ENCODE assay signal across 9 cellular contexts in the genomic region with DNA sequence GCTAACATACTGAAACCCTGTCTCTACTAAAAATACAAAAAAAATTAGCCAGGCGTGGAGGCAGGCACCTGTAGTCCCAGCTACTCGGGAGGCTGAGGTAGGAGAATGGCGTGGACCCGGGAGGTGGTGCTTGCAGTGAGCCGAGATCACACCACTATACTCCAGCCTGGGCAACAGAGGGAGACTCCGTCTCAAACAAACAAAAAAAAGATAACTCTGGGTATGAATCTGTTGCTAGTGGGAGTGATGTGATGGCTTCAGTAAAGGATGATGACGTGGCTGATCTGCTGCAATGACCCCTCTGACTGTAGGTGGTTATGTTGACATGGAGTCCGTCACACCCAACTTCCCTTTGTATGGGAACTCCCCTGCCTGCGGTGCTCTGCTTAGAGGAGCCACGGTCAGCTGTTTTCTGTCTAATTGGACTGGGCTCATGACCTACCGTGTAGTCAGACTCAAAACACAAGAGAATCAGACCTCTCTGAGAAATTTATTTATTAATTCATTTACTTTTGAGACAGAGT. TPM values are rescaled to one million over a fixed set of nuclear protein-coding genes. Genes with fewer than 3 reads are reported as not detected.
DNase-seq lines count a peak whose midpoint lies in the region; ATAC-seq and FAIRE-seq lines count a peak whose summit lies in the region.
"Had no signal": no experiment of that assay in that cellular context is flagged by ENCODE, and none has a peak within 500 bp of the region (broad histone marks: within the 10 kb centered on the region; RNA-seq: fewer than 3 reads in every experiment).

No MANE protein-coding gene starts in this region.

- H3K18ac ChIP-seq in trophoblast cell (ENCODE audit: low read length): no peak overlapping the region

- H3K4ac ChIP-seq in trophoblast cell (ENCODE audit: low read depth, low read length): no peak overlapping the region

- WGBS in trophoblast cell (ENCODE audit: extremely low coverage, insufficient coverage, insufficient read length): no CpG with 5 or more reads among the region's 11 CpGs

- H3K23ac ChIP-seq in trophoblast cell (ENCODE audit: low read length): no peak overlapping the region

- no peak overlapping the region for H3K4me3 ChIP-seq in trophoblast cell (ENCODE audit: low read depth, low read length)

- no peak overlapping the region for H4K12ac ChIP-seq in trophoblast cell (ENCODE audit: low read depth, low read length)

- H3K27ac ChIP-seq in trophoblast cell (ENCODE audit: low read depth, low read length): no peak overlapping the region
- H3K27ac ChIP-seq: 22Rv1 had no signal

- H3K9me3 ChIP-seq in trophoblast cell (ENCODE audit: insufficient read depth, low read depth, low read length): no peaks in the 10 kb centered on the region

- no peak overlapping the region for H2BK5ac ChIP-seq in trophoblast cell (ENCODE audit: low read depth, low read length, poor library complexity)

- H2BK120ac ChIP-seq in trophoblast cell (ENCODE audit: insufficient read depth, low read length, poor library complexity): no peak overlapping the region

- no peak for FAIRE-seq in frontal cortex (lab: Jason Lieb, UNC)

- DNase-seq in NCI-H748 (lab: John Stamatoyannopoulos, UW; ENCODE audit: unreplicated experiment) (peak; percentile 32), NCI-H748 treated with DMSO at 0.1 percent for 48 hours (lab: John Stamatoyannopoulos, UW) (no peak), T1000 (lab: John Stamatoyannopoulos, UW) (peak; percentile 6), trophoblast cell (peak; percentile 80 to 86), NCI-H2081 treated with DMSO at 0.1 percent for 48 hours (lab: John Stamatoyannopoulos, UW) (no peak), NCI-H2171 treated with DMSO at 0.1 percent for 48 hours (lab: John Stamatoyannopoulos, UW) (no peak), frontal cortex (ENCODE audit: low spot score in 2 of 2) (no peak)

- H3K36me3 ChIP-seq in trophoblast cell (ENCODE audit: control insufficient read depth in 1 of 2, insufficient read depth in 2 of 2, low read length in 2 of 2): no peaks in the 10 kb centered on the region

- no peak overlapping the region for H3K14ac ChIP-seq in trophoblast cell (ENCODE audit: low read length)

- H2AK5ac ChIP-seq in trophoblast cell (ENCODE audit: low read length): no peak overlapping the region

- H4K91ac ChIP-seq in trophoblast cell (ENCODE audit: low read depth, low read length): no peak overlapping the region

- H2BK12ac ChIP-seq in trophoblast cell (ENCODE audit: low read length): no peak overlapping the region

- no peaks in the 10 kb centered on the region for H3K27me3 ChIP-seq in trophoblast cell (ENCODE audit: insufficient read depth, low read length)

- ATAC-seq in HG02885 (IDR thresholded peaks at IDR 0.05; ENCODE audit: poor library complexity, unreplicated experiment): peak; percentile 87

- peaks cover 2 to 5% of the 10 kb centered on the region in 2 experiments for H3K4me1 ChIP-seq in trophoblast cell (ENCODE audit: control insufficient read depth in 1 of 2, insufficient read depth in 2 of 2, low read length in 2 of 2)

- no peaks in the 10 kb centered on the region for H3K79me2 ChIP-seq in trophoblast cell (ENCODE audit: control insufficient read depth, insufficient read depth, low read length, poor library complexity)

- no peak overlapping the region for H3K4me2 ChIP-seq in trophoblast cell (ENCODE audit: low read length)

- no peak overlapping the region for H3K9ac ChIP-seq in trophoblast cell (ENCODE audit: low read length)

- H2AFZ ChIP-seq in trophoblast cell (ENCODE audit: insufficient read depth, low read length, poor library complexity): no peak overlapping the region

- no peaks in the 10 kb centered on the region for H3K79me1 ChIP-seq in trophoblast cell (ENCODE audit: low read length)

- no peak overlapping the region for H4K8ac ChIP-seq in trophoblast cell (ENCODE audit: low read depth, low read length)

RNA-seq across cellular contexts. Expression of a gene that starts 59.1 kb away (rescaled TPM):
- 34.4 and 38.4 TPM in 2 replicates for polyA plus RNA-seq in trophoblast cell (2013)
- total RNA-seq in frontal cortex: 164 TPM

Comparison
In these comparisons a context has a peak if more than half of its experiments do, and no peak if none do; other contexts are left out.
1. DNase-seq: peak in NCI-H748 (single experiment), T1000 (single experiment) and trophoblast cell (2 of 2); none in NCI-H748 treated with DMSO at 0.1 percent for 48 hours (single experiment), NCI-H2081 treated with DMSO at 0.1 percent for 48 hours (single experiment), NCI-H2171 treated with DMSO at 0.1 percent for 48 hours (single experiment) and frontal cortex (0 of 2).